17 cellular contexts compared by ENCODE assay signal in genomic region chr15:73954188-73955145, GRCh38. TPM values are rescaled to one million over a fixed set of nuclear protein-coding genes. Genes with fewer than 3 reads are reported as not detected.
DNase-seq lines count a peak whose midpoint lies in the region; ATAC-seq and TF ChIP-seq lines count a peak whose summit lies in the region.
"Had no signal": no experiment of that assay in that cellular context is flagged by ENCODE, and none has a peak within 500 bp of the region (broad histone marks: within the 10 kb centered on the region; RNA-seq: fewer than 3 reads in every experiment).

No MANE protein-coding gene starts in this region.

- H3K27me3 ChIP-seq in GM23338 (ENCODE audit: insufficient read depth), result no peaks in the 10 kb centered on the region
- H3K27me3 ChIP-seq in neural progenitor cell, result no peaks in the 10 kb centered on the region
- H3K27me3 ChIP-seq in uterus, result no peaks in the 10 kb centered on the region
- H3K27me3 ChIP-seq: gastrocnemius medialis, left lung, ovary, SJSA1 had no signal

- TF ChIP-seq CTCF in GM23338 (conservative IDR thresholded peaks at IDR 0.05; ENCODE audit: low read depth in 2 of 2), result no peak
- TF ChIP-seq CTCF in WTC11 (IDR thresholded peaks at IDR 0.05), result no peak
- no peak for TF ChIP-seq CTCF in neural progenitor cell (IDR thresholded peaks at IDR 0.05)
- no peak for TF ChIP-seq CTCF in uterus (IDR thresholded peaks at IDR 0.05)

- no peak overlapping the region for H3K27ac Mint-ChIP-seq in GM23338
- H3K27ac Mint-ChIP-seq in WTC11, result peak overlapping the region; percentile 57; the same call in 1 of the 2 replicates
- peak overlapping the region; percentile 17 for H3K27ac Mint-ChIP-seq in neural progenitor cell
- H3K27ac Mint-ChIP-seq: activated naive CD8-positive, alpha-beta T cell treated with anti-CD3 and anti-CD28 coated beads, Interleukin-2, amount 10 ng/mL, durations not matched to agents 7 days and 5 days had no signal

- no peak overlapping the region for H3K9ac ChIP-seq in neural progenitor cell

- peaks cover 22% of the 10 kb centered on the region for H3K4me1 Mint-ChIP-seq in GM23338
- H3K4me1 Mint-ChIP-seq in WTC11, result peaks cover 10% of the 10 kb centered on the region
- H3K4me1 Mint-ChIP-seq in neural progenitor cell, result peaks cover 31% of the 10 kb centered on the region

- intact Hi-C loops in left ventricle myocardium superior (cut with micrococcal nuclease), result no loop called here
- intact Hi-C loops in uterus (cut with DNase I; ENCODE audit: low total_unique reads), result no loop called here

- H3K27me3 Mint-ChIP-seq in GM23338 (ENCODE audit: insufficient read depth, low read depth, poor library complexity), result peaks cover 17% of the 10 kb centered on the region
- peaks cover 3% of the 10 kb centered on the region; the same call in 1 of the 2 replicates for H3K27me3 Mint-ChIP-seq in WTC11 (ENCODE audit: low read depth)
- H3K27me3 Mint-ChIP-seq in neural progenitor cell (ENCODE audit: insufficient read depth, low read depth), result peaks cover 10% of the 10 kb centered on the region

- H2AFZ ChIP-seq in GM23338 (no peak overlapping the region), neural progenitor cell (replicated peaks) (no peak overlapping the region)

- H3K9me2 ChIP-seq in GM23338 (ENCODE audit: insufficient read depth), result no peaks in the 10 kb centered on the region

- H3K36me3 Mint-ChIP-seq in GM23338 (ENCODE audit: low read depth) (no peaks in the 10 kb centered on the region; the same call in 2 of the 3 replicates), WTC11 (no peaks in the 10 kb centered on the region), neural progenitor cell (no peaks in the 10 kb centered on the region)
- H3K36me3 Mint-ChIP-seq: activated naive CD8-positive, alpha-beta T cell treated with anti-CD3 and anti-CD28 coated beads, Interleukin-2, amount 10 ng/mL, durations not matched to agents 7 days and 5 days had no signal

- ATAC-seq in GM23338 (peak; percentile 2; the same call in 1 of the 3 replicates), WTC11 (no peak), left ventricle myocardium superior (no peak), GM21619 (IDR thresholded peaks at IDR 0.05; ENCODE audit: unreplicated experiment) (no peak)
- ATAC-seq: gastrocnemius medialis, left lung had no signal

- CTCF ChIA-PET in WTC11 (lab: Charles Lee), result interaction anchor here (0.8 to 7.3 kb wide), 9 partner anchors 10 to 356 kb away, joined by 3 to 61 read pairs (median 6); partner anchors contain the start of gene LOXL1

- no peak overlapping the region for H3K4me3 ChIP-seq in GM23338
- no peak overlapping the region for H3K4me3 ChIP-seq in neural progenitor cell
- H3K4me3 ChIP-seq in uterus, result no peak overlapping the region
- H3K4me3 ChIP-seq: gastrocnemius medialis, HAP-1, left lung, ovary, SJSA1 had no signal

- H3K9me3 ChIP-seq in neural progenitor cell (ENCODE audit: low read depth) (no peaks in the 10 kb centered on the region), uterus (no peaks in the 10 kb centered on the region)
- H3K9me3 ChIP-seq: gastrocnemius medialis, HAP-1, left lung, ovary, SJSA1 had no signal

- H3K36me3 ChIP-seq in GM23338 (ENCODE audit: insufficient read depth) (no peaks in the 10 kb centered on the region), neural progenitor cell (no peaks in the 10 kb centered on the region), uterus (no peaks in the 10 kb centered on the region)
- H3K36me3 ChIP-seq: gastrocnemius medialis, left lung, ovary, SJSA1 had no signal

- H3K4me1 ChIP-seq in GM23338 (ENCODE audit: insufficient read depth) (peaks cover 4% of the 10 kb centered on the region; the same call in 1 of the 2 replicates), neural progenitor cell (peaks cover 8% of the 10 kb centered on the region), uterus (peaks cover 8 to 13% of the 10 kb centered on the region in 2 donors)
- H3K4me1 ChIP-seq: HAP-1 had no signal

- H3K79me2 ChIP-seq in GM23338 (replicated peaks; ENCODE audit: insufficient read depth) (no peaks in the 10 kb centered on the region), neural progenitor cell (ENCODE audit: low read depth) (no peaks in the 10 kb centered on the region)

- DNase-seq in GM23338 (ENCODE audit: low spot score), result no peak
- DNase-seq in WTC11 (ENCODE audit: low spot score), result no peak
- no peak for DNase-seq in neural progenitor cell (ENCODE audit: low spot score)
- DNase-seq in left ventricle myocardium superior, result no peak
- no peak for DNase-seq in uterus
- DNase-seq: activated CD4-positive, alpha-beta T cell treated with anti-CD3 and anti-CD28 coated beads for 4 hours; activated naive CD8-positive, alpha-beta T cell treated with anti-CD3 and anti-CD28 coated beads, Interleukin-2, amount 10 ng/mL, durations not matched to agents 7 days and 5 days; erythroblast; gastrocnemius medialis; left lung; NCI-H1105; OCI-M1; stimulated activated CD4-positive, alpha-beta T cell treated with anti-CD3 and anti-CD28 coated beads, Interleukin-2, amount 100 ng/mL, for 48 hours had no signal

- no peak for TF ChIP-seq POLR2A in uterus (IDR thresholded peaks at IDR 0.05)

- POLR2A ChIA-PET in WTC11 (lab: Charles Lee), result no interaction called here

- H3F3A ChIP-seq in GM23338 (replicated peaks; ENCODE audit: low read depth) (no peaks in the 10 kb centered on the region), neural progenitor cell (ENCODE audit: low read depth) (peaks cover 8% of the 10 kb centered on the region)

- no peaks in the 10 kb centered on the region for H4K20me1 ChIP-seq in GM23338 (replicated peaks; ENCODE audit: insufficient read depth)
- peaks cover 20% of the 10 kb centered on the region for H4K20me1 ChIP-seq in neural progenitor cell (ENCODE audit: low read depth)

- no peak overlapping the region for H3K4me3 Mint-ChIP-seq in GM23338
- no peak overlapping the region for H3K4me3 Mint-ChIP-seq in WTC11
- H3K4me3 Mint-ChIP-seq in neural progenitor cell, result no peak overlapping the region
- H3K4me3 Mint-ChIP-seq: activated naive CD8-positive, alpha-beta T cell treated with anti-CD3 and anti-CD28 coated beads, Interleukin-2, amount 10 ng/mL, durations not matched to agents 7 days and 5 days had no signal

- no peak overlapping the region for H3K4me2 ChIP-seq in GM23338
- H3K4me2 ChIP-seq in neural progenitor cell, result no peak overlapping the region

- H3K9me3 Mint-ChIP-seq in GM23338 (no peaks in the 10 kb centered on the region), WTC11 (no peaks in the 10 kb centered on the region), neural progenitor cell (no peaks in the 10 kb centered on the region)
- H3K9me3 Mint-ChIP-seq: activated naive CD8-positive, alpha-beta T cell treated with anti-CD3 and anti-CD28 coated beads, Interleukin-2, amount 10 ng/mL, durations not matched to agents 7 days and 5 days had no signal

- H3K27ac ChIP-seq in GM23338 (ENCODE audit: low read depth), result no peak overlapping the region
- no peak overlapping the region for H3K27ac ChIP-seq in neural progenitor cell
- no peak overlapping the region for H3K27ac ChIP-seq in uterus
- H3K27ac ChIP-seq: gastrocnemius medialis, left lung, ovary, SJSA1 had no signal

TF ChIP-seq in WTC11, 78 proteins besides CTCF, POLR2A, EP300 and RAD21:
- TF ChIP-seq USF2 (CRISPR knock-in tag; IDR thresholded peaks at IDR 0.05) (peak; percentile 58), AR (CRISPR knock-in tag; IDR thresholded peaks at IDR 0.05) (no peak), ZNF232 (CRISPR knock-in tag; IDR thresholded peaks at IDR 0.05) (no peak)

RNA-seq across cellular contexts. Expression of gene LOXL1, which starts 28.2 kb away (rescaled TPM):
- 6.8 and 10.8 TPM in 2 replicates for total RNA-seq in GM23338 (2014; rRNA removed; shearing (Covaris generic))
- polyA plus RNA-seq in GM23338 (2016; fragmentation: Nextera tagmentation; extraction: Ambion mirVana), result 6.9 and 10.3 TPM in 2 replicates
- 10.6 to 14.4 TPM (median 12.3 TPM) in 3 replicates for total RNA-seq in WTC11 (2021)
- total RNA-seq in neural progenitor cell (ENCODE audit: low replicate concordance), result 5.3 and 28.1 TPM in 2 replicates
- total RNA-seq in left ventricle myocardium superior, result 12.9 TPM
- total RNA-seq in uterus, result 10 to 100 TPM; 19.4 to 68.4 (median 33.1) TPM

RNA-seq across cellular contexts. Expression of gene STOML1, which starts 37.6 kb away (rescaled TPM):
- total RNA-seq in GM23338 (2014; rRNA removed; shearing (Covaris generic)), result 2.4 and 2.7 TPM in 2 replicates
- polyA plus RNA-seq in GM23338 (2016; fragmentation: Nextera tagmentation; extraction: Ambion mirVana), result 1.5 and 2.3 TPM in 2 replicates
- total RNA-seq in WTC11 (2021) (5.0 to 5.5 TPM (median 5.4 TPM) in 3 replicates), neural progenitor cell (ENCODE audit: low replicate concordance) (2.0 and 4.7 TPM in 2 replicates), left ventricle myocardium superior (26.9 TPM), uterus (10 to 100 TPM in 2 of 4 donors, 1 to 10 TPM in 2; 4.4 to 16.6 (median 8.3) TPM)

RNA-seq across cellular contexts. Expression of gene PML, which starts 40.0 kb away (rescaled TPM):
- total RNA-seq in GM23338 (2014; rRNA removed; shearing (Covaris generic)), result 73.1 and 85.3 TPM in 2 replicates
- polyA plus RNA-seq in GM23338 (2016; fragmentation: Nextera tagmentation; extraction: Ambion mirVana), result 18.9 and 19.0 TPM in 2 replicates
- total RNA-seq in WTC11 (2021), result 39.0 to 47.7 TPM (median 40.5 TPM) in 3 replicates
- total RNA-seq in neural progenitor cell (ENCODE audit: low replicate concordance), result 15.3 and 18.0 TPM in 2 replicates
- 20.8 TPM for total RNA-seq in left ventricle myocardium superior
- 100 to 1,000 TPM in 2 of 4 donors, 10 to 100 TPM in 2; 39.0 to 118 (median 78.3) TPM for total RNA-seq in uterus
